Comparison of ENCODE assay signal across 3 cellular contexts in the genomic region with DNA sequence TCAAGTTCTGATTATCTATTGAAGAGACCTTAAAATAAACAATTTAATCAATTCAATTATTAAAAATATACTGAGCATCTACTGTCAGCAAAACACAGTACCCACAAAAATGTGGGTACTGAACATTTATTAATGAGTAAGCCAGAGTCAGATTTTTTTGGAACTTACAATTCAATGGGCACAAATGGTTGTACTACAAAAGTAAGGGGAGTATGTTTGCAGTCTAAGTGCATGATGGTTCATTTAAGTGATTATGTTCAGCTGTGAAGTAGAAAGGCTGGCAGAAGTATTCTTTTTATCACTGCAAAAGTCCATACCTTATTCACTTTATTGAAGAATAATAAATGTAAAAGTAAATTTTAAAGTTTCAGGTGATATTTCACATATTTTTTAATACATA.
"Had no signal": no experiment of that assay in that cellular context is flagged by ENCODE, and none has a peak within 500 bp of the region (broad histone marks: within the 10 kb centered on the region; RNA-seq: fewer than 3 reads in every experiment).

No MANE protein-coding gene starts in this region.

- DNase-seq: GDM1, GF-D8 had no signal

- ATAC-seq: GM12878 had no signal

- H3K4me3 ChIP-seq: GM12878 had no signal
